In genomic region chr5:137888875-137889759, GRCh38 we compare ENCODE assay signal across 1 cellular context.
A peak's percentile ranks its signal among the peaks of the same experiment; 100 is the strongest.
TF ChIP-seq lines count a peak whose summit lies in the region.

TSS of gene PKD2L2 (plus strand) at chr5:137889457. CDS start at chr5:137889492, 35 bp downstream.

TF ChIP-seq in GM12878, 131 proteins besides CTCF, POLR2A, EP300 and RAD21 (continued from another document):
- TF ChIP-seq, protein P1, sequence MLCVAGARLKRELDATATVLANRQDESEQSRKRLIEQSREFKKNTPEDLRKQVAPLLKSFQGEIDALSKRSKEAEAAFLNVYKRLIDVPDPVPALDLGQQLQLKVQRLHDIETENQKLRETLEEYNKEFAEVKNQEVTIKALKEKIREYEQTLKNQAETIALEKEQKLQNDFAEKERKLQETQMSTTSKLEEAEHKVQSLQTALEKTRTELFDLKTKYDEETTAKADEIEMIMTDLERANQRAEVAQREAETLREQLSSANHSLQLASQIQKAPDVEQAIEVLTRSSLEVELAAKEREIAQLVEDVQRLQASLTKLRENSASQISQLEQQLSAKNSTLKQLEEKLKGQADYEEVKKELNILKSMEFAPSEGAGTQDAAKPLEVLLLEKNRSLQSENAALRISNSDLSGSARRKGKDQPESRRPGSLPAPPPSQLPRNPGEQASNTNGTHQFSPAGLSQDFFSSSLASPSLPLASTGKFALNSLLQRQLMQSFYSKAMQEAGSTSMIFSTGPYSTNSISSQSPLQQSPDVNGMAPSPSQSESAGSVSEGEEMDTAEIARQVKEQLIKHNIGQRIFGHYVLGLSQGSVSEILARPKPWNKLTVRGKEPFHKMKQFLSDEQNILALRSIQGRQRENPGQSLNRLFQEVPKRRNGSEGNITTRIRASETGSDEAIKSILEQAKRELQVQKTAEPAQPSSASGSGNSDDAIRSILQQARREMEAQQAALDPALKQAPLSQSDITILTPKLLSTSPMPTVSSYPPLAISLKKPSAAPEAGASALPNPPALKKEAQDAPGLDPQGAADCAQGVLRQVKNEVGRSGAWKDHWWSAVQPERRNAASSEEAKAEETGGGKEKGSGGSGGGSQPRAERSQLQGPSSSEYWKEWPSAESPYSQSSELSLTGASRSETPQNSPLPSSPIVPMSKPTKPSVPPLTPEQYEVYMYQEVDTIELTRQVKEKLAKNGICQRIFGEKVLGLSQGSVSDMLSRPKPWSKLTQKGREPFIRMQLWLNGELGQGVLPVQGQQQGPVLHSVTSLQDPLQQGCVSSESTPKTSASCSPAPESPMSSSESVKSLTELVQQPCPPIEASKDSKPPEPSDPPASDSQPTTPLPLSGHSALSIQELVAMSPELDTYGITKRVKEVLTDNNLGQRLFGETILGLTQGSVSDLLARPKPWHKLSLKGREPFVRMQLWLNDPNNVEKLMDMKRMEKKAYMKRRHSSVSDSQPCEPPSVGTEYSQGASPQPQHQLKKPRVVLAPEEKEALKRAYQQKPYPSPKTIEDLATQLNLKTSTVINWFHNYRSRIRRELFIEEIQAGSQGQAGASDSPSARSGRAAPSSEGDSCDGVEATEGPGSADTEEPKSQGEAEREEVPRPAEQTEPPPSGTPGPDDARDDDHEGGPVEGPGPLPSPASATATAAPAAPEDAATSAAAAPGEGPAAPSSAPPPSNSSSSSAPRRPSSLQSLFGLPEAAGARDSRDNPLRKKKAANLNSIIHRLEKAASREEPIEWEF (IDR thresholded peaks at IDR 0.05; ENCODE audit: insufficient replicate concordance, low read depth, low read length): no peak
- TF ChIP-seq RAD51 (IDR thresholded peaks at IDR 0.05) (peak; percentile 21; the same call in 1 of the 2 replicates), CHD4 (IDR thresholded peaks at IDR 0.05) (no peak; the same call in 1 of the 2 replicates), WRNIP1 (IDR thresholded peaks at IDR 0.05; ENCODE audit: borderline replicate concordance, low read depth, low read length) (no peak), MYB (IDR thresholded peaks at IDR 0.05; ENCODE audit: borderline replicate concordance, low read depth, low read length) (no peak), TCF12 (IDR thresholded peaks at IDR 0.05; ENCODE audit: low read depth, low read length) (no peak), MEF2A (IDR thresholded peaks at IDR 0.05; ENCODE audit: insufficient read depth, low read depth, low read length) (0 out of 2 replicates have a peak, but pooled peaks have one; percentile 59), HSF1 (IDR thresholded peaks at IDR 0.05; ENCODE audit: low read depth, low read length) (no peak)
- TF ChIP-seq, protein P2, sequence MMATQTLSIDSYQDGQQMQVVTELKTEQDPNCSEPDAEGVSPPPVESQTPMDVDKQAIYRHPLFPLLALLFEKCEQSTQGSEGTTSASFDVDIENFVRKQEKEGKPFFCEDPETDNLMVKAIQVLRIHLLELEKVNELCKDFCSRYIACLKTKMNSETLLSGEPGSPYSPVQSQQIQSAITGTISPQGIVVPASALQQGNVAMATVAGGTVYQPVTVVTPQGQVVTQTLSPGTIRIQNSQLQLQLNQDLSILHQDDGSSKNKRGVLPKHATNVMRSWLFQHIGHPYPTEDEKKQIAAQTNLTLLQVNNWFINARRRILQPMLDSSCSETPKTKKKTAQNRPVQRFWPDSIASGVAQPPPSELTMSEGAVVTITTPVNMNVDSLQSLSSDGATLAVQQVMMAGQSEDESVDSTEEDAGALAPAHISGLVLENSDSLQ (IDR thresholded peaks at IDR 0.05): peak; percentile 31; the same call in 1 of the 2 replicates
